12 cellular contexts compared by ENCODE assay signal in genomic region chr5:35811108-35811741, GRCh38. TPM values are rescaled to one million over a fixed set of nuclear protein-coding genes. Genes with fewer than 3 reads are reported as not detected.
A peak's percentile ranks its signal among the peaks of the same experiment; 100 is the strongest.
DNase-seq lines count a peak whose midpoint lies in the region; ATAC-seq and TF ChIP-seq lines count a peak whose summit lies in the region.
"Had no signal": no experiment of that assay in that cellular context is flagged by ENCODE, and none has a peak within 500 bp of the region (broad histone marks: within the 10 kb centered on the region; RNA-seq: fewer than 3 reads in every experiment).

No MANE protein-coding gene starts in this region.

- peak overlapping the region; percentile 32 to 50 (median 48) for H3K27ac Mint-ChIP-seq in IgD-negative memory B cell
- H3K27ac Mint-ChIP-seq in activated T-helper 1 cell treated with anti-CD3 and anti-CD28 coated beads, Interleukin-12 subunit alpha, Interleukin-12 subunit beta, Interleukin-2, Interleukin-4 antibody, amounts not matched to agents 30 ng/mL and 10 ng/mL and 1 ng/mL, durations not matched to agents 14 hours and 24 hours and 36 hours: peak overlapping the region; percentile 98
- H3K27ac Mint-ChIP-seq in natural killer cell: peak overlapping the region; percentile 53 to 81

- intact Hi-C loops in activated T-helper 1 cell treated with anti-CD3 and anti-CD28 coated beads, Interleukin-12 subunit alpha, Interleukin-12 subunit beta, Interleukin-2, Interleukin-4 antibody, amounts not matched to agents 30 ng/mL and 10 ng/mL and 1 ng/mL, durations not matched to agents 14 hours and 24 hours and 36 hours (cut with micrococcal nuclease): loop anchor here (1.0 to 2.0 kb wide), 10 partner anchors 8 to 114 kb away; no protein-coding TSS in a partner anchor
- intact Hi-C loops in natural killer cell (cut with micrococcal nuclease): loop anchor here (2.0 kb wide), 1 partner anchor 44 kb away; no protein-coding TSS in a partner anchor

- H3K9ac ChIP-seq in DND-41 (ENCODE audit: low read depth, low read length): no peak overlapping the region

- no peaks in the 10 kb centered on the region for H3K27me3 Mint-ChIP-seq in IgD-negative memory B cell
- H3K27me3 Mint-ChIP-seq in activated T-helper 1 cell treated with anti-CD3 and anti-CD28 coated beads, Interleukin-12 subunit alpha, Interleukin-12 subunit beta, Interleukin-2, Interleukin-4 antibody, amounts not matched to agents 30 ng/mL and 10 ng/mL and 1 ng/mL, durations not matched to agents 14 hours and 24 hours and 36 hours (ENCODE audit: insufficient read depth): no peaks in the 10 kb centered on the region
- no peaks in the 10 kb centered on the region for H3K27me3 Mint-ChIP-seq in natural killer cell (ENCODE audit: low read depth in 2 of 2)

- ATAC-seq in DND-41 (ENCODE audit: insufficient read depth, low read depth) (peak; percentile 85), natural killer cell (peak; percentile 72 to 88 (median 77)), GM19467 (IDR thresholded peaks at IDR 0.05; ENCODE audit: unreplicated experiment) (no peak), GM21529 (IDR thresholded peaks at IDR 0.05; ENCODE audit: unreplicated experiment) (no peak)

- H3K27me3 ChIP-seq in DND-41 (ENCODE audit: insufficient read depth, low read length, poor library complexity): no peaks in the 10 kb centered on the region

- peak overlapping the region; percentile 78 for H3K27ac ChIP-seq in DND-41 (ENCODE audit: low read length)
- H3K27ac ChIP-seq: epithelial cell of prostate had no signal

- peaks cover 0 to 1% (median 0%) of the 10 kb centered on the region in 3 donors for H3K4me1 Mint-ChIP-seq in IgD-negative memory B cell
- H3K4me1 Mint-ChIP-seq in activated T-helper 1 cell treated with anti-CD3 and anti-CD28 coated beads, Interleukin-12 subunit alpha, Interleukin-12 subunit beta, Interleukin-2, Interleukin-4 antibody, amounts not matched to agents 30 ng/mL and 10 ng/mL and 1 ng/mL, durations not matched to agents 14 hours and 24 hours and 36 hours (ENCODE audit: low read depth): peaks cover 56% of the 10 kb centered on the region
- H3K4me1 Mint-ChIP-seq in natural killer cell: peaks cover 15 to 21% of the 10 kb centered on the region in 2 donors

- H3K4me2 ChIP-seq in DND-41 (ENCODE audit: insufficient read depth, low read length): peak overlapping the region; percentile 51

- H3K79me2 ChIP-seq in DND-41 (ENCODE audit: insufficient read depth, low read length): no peaks in the 10 kb centered on the region

- H2AFZ ChIP-seq in DND-41 (ENCODE audit: low read depth, low read length): no peak overlapping the region

- no peaks in the 10 kb centered on the region for H3K36me3 Mint-ChIP-seq in IgD-negative memory B cell
- H3K36me3 Mint-ChIP-seq in activated T-helper 1 cell treated with anti-CD3 and anti-CD28 coated beads, Interleukin-12 subunit alpha, Interleukin-12 subunit beta, Interleukin-2, Interleukin-4 antibody, amounts not matched to agents 30 ng/mL and 10 ng/mL and 1 ng/mL, durations not matched to agents 14 hours and 24 hours and 36 hours (ENCODE audit: low read depth): peaks cover 11% of the 10 kb centered on the region
- no peaks in the 10 kb centered on the region for H3K36me3 Mint-ChIP-seq in natural killer cell

- peaks cover 0 to 2% (median 2%) of the 10 kb centered on the region in 3 donors for H3K9me3 Mint-ChIP-seq in IgD-negative memory B cell
- no peaks in the 10 kb centered on the region for H3K9me3 Mint-ChIP-seq in activated T-helper 1 cell treated with anti-CD3 and anti-CD28 coated beads, Interleukin-12 subunit alpha, Interleukin-12 subunit beta, Interleukin-2, Interleukin-4 antibody, amounts not matched to agents 30 ng/mL and 10 ng/mL and 1 ng/mL, durations not matched to agents 14 hours and 24 hours and 36 hours
- H3K9me3 Mint-ChIP-seq in natural killer cell: no peaks in the 10 kb centered on the region

- no peak for TF ChIP-seq CTCF in DND-41 (IDR thresholded peaks at IDR 0.05; ENCODE audit: borderline replicate concordance, extremely low read depth, low read length, poor library complexity, severe bottlenecking)
- no peak for TF ChIP-seq CTCF in natural killer cell (IDR thresholded peaks at IDR 0.05)

- H3K9me3 ChIP-seq in DND-41 (ENCODE audit: insufficient read depth, low read length, severe bottlenecking): no peaks in the 10 kb centered on the region
- H3K9me3 ChIP-seq: Caco-2 had no signal

- H3K4me3 ChIP-seq in DND-41 (ENCODE audit: low read depth in 1 of 2, low read length in 2 of 2): no peak overlapping the region

- H3K4me3 Mint-ChIP-seq in IgD-negative memory B cell: no peak overlapping the region
- H3K4me3 Mint-ChIP-seq in activated T-helper 1 cell treated with anti-CD3 and anti-CD28 coated beads, Interleukin-12 subunit alpha, Interleukin-12 subunit beta, Interleukin-2, Interleukin-4 antibody, amounts not matched to agents 30 ng/mL and 10 ng/mL and 1 ng/mL, durations not matched to agents 14 hours and 24 hours and 36 hours: peak overlapping the region; percentile 70
- peak overlapping the region; percentile 51 for H3K4me3 Mint-ChIP-seq in natural killer cell

- peaks cover 27% of the 10 kb centered on the region for H3K4me1 ChIP-seq in DND-41 (ENCODE audit: insufficient read depth, low read length)

- peak; percentile 29 for DNase-seq in DND-41
- no peak for DNase-seq in activated T-helper 1 cell treated with anti-CD3 and anti-CD28 coated beads, Interleukin-12 subunit alpha, Interleukin-12 subunit beta, Interleukin-2, Interleukin-4 antibody, amounts not matched to agents 30 ng/mL and 10 ng/mL and 1 ng/mL, durations not matched to agents 14 hours and 24 hours and 36 hours (ENCODE audit: low spot score)
- no peak for DNase-seq in natural killer cell
- DNase-seq in NK-92 treated with Interleukin-12 subunit alpha and Interleukin-12 subunit beta, amount 100 ng/mL, for 24 hours (lab: John Stamatoyannopoulos, UW): no peak
- DNase-seq: Caco-2; NCI-H187 treated with DMSO at 0.1 percent for 48 hours; NCI-H748 treated with DMSO at 0.1 percent for 48 hours; stimulated activated CD4-positive, alpha-beta T cell treated with anti-CD3 and anti-CD28 coated beads, Interleukin-2, amount 100 ng/mL, for 48 hours had no signal

- no peaks in the 10 kb centered on the region for H3K36me3 ChIP-seq in DND-41 (ENCODE audit: insufficient read depth, low read length)

- no peaks in the 10 kb centered on the region for H4K20me1 ChIP-seq in DND-41 (ENCODE audit: insufficient read depth, low read length)

RNA-seq across cellular contexts. Expression of gene IL7R, which starts 45.5 kb away (rescaled TPM):
- polyA plus RNA-seq in IgD-negative memory B cell: 15.1 TPM
- 47.2 and 50.8 TPM in 2 replicates for total RNA-seq in activated T-helper 1 cell treated with anti-CD3 and anti-CD28 coated beads, Interleukin-12 subunit alpha, Interleukin-12 subunit beta, Interleukin-2, Interleukin-4 antibody, amounts not matched to agents 30 ng/mL and 10 ng/mL and 1 ng/mL, durations not matched to agents 14 hours and 24 hours and 36 hours
- 10 to 100 TPM; 22.0 to 42.7 (median 30.4) TPM for total RNA-seq in natural killer cell
- total RNA-seq: Caco-2 had no signal

Comparison
In these comparisons a context has a peak if more than half of its experiments do, and no peak if none do; other contexts are left out.
1. ATAC-seq: peak in DND-41 (single experiment) and natural killer cell (3 of 3); none in GM19467 (single experiment) and GM21529 (single experiment).
2. H3K27ac Mint-ChIP-seq: peak in every context shown above with its lines; median percentile 98 in activated T-helper 1 cell treated with anti-CD3 and anti-CD28 coated beads, Interleukin-12 subunit alpha, Interleukin-12 subunit beta, Interleukin-2, Interleukin-4 antibody, amounts not matched to agents 30 ng/mL and 10 ng/mL and 1 ng/mL, durations not matched to agents 14 hours and 24 hours and 36 hours; 67 in natural killer cell; 48 in IgD-negative memory B cell.
3. H3K4me3 Mint-ChIP-seq: peak in activated T-helper 1 cell treated with anti-CD3 and anti-CD28 coated beads, Interleukin-12 subunit alpha, Interleukin-12 subunit beta, Interleukin-2, Interleukin-4 antibody, amounts not matched to agents 30 ng/mL and 10 ng/mL and 1 ng/mL, durations not matched to agents 14 hours and 24 hours and 36 hours (single experiment) and natural killer cell (single experiment); none in IgD-negative memory B cell (0 of 4).